22 cellular contexts compared by ENCODE assay signal in the genomic region with DNA sequence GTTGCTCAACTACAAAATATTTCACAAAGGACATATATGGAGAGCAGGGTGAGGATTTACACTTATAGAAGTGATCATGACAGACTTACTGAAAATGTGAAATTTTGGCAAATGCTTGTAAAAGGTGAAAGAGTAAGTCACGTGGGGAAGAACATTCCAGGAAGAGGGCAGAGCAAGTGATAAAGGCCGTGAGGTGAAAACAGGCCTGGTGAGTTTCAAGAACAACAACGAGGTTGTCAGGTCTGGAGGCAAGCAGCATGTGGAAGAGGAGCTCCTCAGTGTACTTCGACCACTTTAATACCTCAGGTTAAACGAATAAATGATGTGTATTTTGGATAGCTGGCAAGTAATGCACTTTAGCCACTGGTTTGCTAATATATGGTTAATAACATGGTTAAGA.
"Had no signal": no experiment of that assay in that cellular context is flagged by ENCODE, and none has a peak within 500 bp of the region (broad histone marks: within the 10 kb centered on the region; RNA-seq: fewer than 3 reads in every experiment).

No MANE protein-coding gene starts in this region.

- H3K4me3 Mint-ChIP-seq: activated naive CD4-positive, alpha-beta T cell treated with anti-CD3 and anti-CD28 coated beads for 36 hours; activated naive CD8-positive, alpha-beta T cell treated with anti-CD3 and anti-CD28 coated beads for 36 hours; activated T-helper 1 cell treated with anti-CD3 and anti-CD28 coated beads, Interleukin-12 subunit alpha, Interleukin-12 subunit beta, Interleukin-2, Interleukin-4 antibody, amounts not matched to agents 30 ng/mL and 10 ng/mL and 1 ng/mL, durations not matched to agents 14 hours and 24 hours and 36 hours; memory B cell; natural killer cell had no signal

- H3K9me3 Mint-ChIP-seq: activated T-helper 1 cell treated with anti-CD3 and anti-CD28 coated beads, Interleukin-12 subunit alpha, Interleukin-12 subunit beta, Interleukin-2, Interleukin-4 antibody, amounts not matched to agents 30 ng/mL and 10 ng/mL and 1 ng/mL, durations not matched to agents 14 hours and 24 hours and 36 hours had no signal

- ATAC-seq: body of pancreas; left cardiac atrium; natural killer cell; right lobe of liver; stimulated activated naive CD8-positive, alpha-beta T cell treated with anti-CD3 and anti-CD28 coated beads, Interleukin-15, Interleukin-2, amounts not matched to agents 100 U/mL and 50 U/mL, for 24 hours had no signal

- H3K36me3 Mint-ChIP-seq: activated naive CD8-positive, alpha-beta T cell treated with anti-CD3 and anti-CD28 coated beads for 36 hours; memory B cell; natural killer cell had no signal

- H3K27ac Mint-ChIP-seq: activated naive CD4-positive, alpha-beta T cell treated with anti-CD3 and anti-CD28 coated beads for 36 hours; activated naive CD8-positive, alpha-beta T cell treated with anti-CD3 and anti-CD28 coated beads for 36 hours; activated T-helper 1 cell treated with anti-CD3 and anti-CD28 coated beads, Interleukin-12 subunit alpha, Interleukin-12 subunit beta, Interleukin-2, Interleukin-4 antibody, amounts not matched to agents 30 ng/mL and 10 ng/mL and 1 ng/mL, durations not matched to agents 14 hours and 24 hours and 36 hours; memory B cell; natural killer cell had no signal

- H3K27me3 Mint-ChIP-seq: activated naive CD8-positive, alpha-beta T cell treated with anti-CD3 and anti-CD28 coated beads for 36 hours; memory B cell had no signal

- H3K4me1 Mint-ChIP-seq: activated naive CD8-positive, alpha-beta T cell treated with anti-CD3 and anti-CD28 coated beads for 36 hours; memory B cell; natural killer cell had no signal

- DNase-seq: activated CD4-positive, alpha-beta T cell treated with anti-CD3 and anti-CD28 coated beads for 4 hours; activated CD4-positive, alpha-beta T cell treated with anti-CD3 and anti-CD28 coated beads, Interleukin-2, amount 50 U/mL, for 4 hours; activated effector memory CD4-positive, alpha-beta T cell treated with anti-CD3 and anti-CD28 coated beads, Interleukin-2, amount 50 U/mL, for 16 hours; activated naive CD4-positive, alpha-beta T cell treated with anti-CD3 and anti-CD28 coated beads for 36 hours; activated naive CD8-positive, alpha-beta T cell treated with anti-CD3 and anti-CD28 coated beads for 36 hours; adrenal gland; aorta; body of pancreas; cerebellar nuclear complex; dorsolateral prefrontal cortex; effector memory CD4-positive, alpha-beta T cell; erythroblast; head of caudate nucleus; left cardiac atrium; natural killer cell; right lobe of liver; stimulated activated CD4-positive, alpha-beta T cell treated with anti-CD3 and anti-CD28 coated beads, Interleukin-2, amount 100 ng/mL, for 48 hours; stimulated activated naive CD8-positive, alpha-beta T cell treated with anti-CD3 and anti-CD28 coated beads, Interleukin-15, Interleukin-2, amounts not matched to agents 100 U/mL and 50 U/mL, for 24 hours; testis; transverse colon had no signal
